14 cellular contexts compared by ENCODE assay signal in the genomic region with DNA sequence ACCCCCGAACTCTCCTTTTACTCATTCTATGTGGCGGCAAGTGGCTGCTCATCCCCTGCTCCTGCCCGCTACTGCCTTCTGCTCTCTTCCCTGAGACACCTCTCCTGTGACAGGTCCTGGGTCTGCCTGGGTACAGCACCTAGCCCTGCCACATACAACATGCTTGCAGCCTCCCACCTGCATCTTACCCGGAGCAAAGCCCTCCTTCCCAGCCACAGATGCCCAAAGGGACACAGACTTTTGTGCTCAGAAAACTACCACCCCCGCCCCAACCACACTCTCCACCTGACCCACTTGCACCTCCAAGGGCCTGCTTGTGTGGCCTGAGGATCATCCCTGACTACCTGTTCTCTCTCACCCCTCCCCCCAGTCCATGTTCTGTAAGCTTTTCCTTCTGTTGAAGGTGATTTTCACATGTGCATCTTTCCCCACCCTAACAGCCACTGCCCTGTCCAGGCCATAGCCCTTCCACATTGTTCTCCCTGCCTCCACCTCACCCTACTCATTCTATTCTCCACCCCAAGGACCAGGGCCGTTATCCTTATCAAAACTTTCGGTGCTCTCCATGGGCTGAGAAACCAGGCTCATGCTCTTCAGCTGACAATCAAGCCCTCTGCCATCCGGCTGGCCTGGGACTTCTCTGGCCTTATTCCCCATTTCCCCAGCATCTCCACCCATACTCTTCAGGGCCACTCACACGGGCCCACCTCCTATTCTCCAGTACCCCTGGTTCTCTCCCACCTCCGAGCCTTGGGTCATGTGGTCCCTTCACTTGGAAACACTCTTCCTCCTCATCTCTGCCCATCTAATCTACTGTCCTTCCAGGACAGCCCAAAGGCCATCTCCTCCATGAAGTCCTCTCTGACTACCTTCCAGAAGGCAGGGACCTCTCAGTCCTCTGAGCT.
"Had no signal": no experiment of that assay in that cellular context is flagged by ENCODE, and none has a peak within 500 bp of the region (broad histone marks: within the 10 kb centered on the region; RNA-seq: fewer than 3 reads in every experiment).

No MANE protein-coding gene starts in this region.

- H3K4me1 ChIP-seq: pancreas, tibial nerve had no signal

- H2AFZ ChIP-seq: hepatocyte had no signal

- H3K36me3 Mint-ChIP-seq: activated CD4-positive, alpha-beta memory T cell treated with anti-CD3 and anti-CD28 coated beads for 36 hours; activated naive CD4-positive, alpha-beta T cell treated with anti-CD3 and anti-CD28 coated beads, Interleukin-2, amount 50 U/mL, for 24 hours had no signal

- H3K4me1 Mint-ChIP-seq: activated B cell treated with CpG ODN at 0.5 μM for 24 hours; activated naive CD4-positive, alpha-beta T cell treated with anti-CD3 and anti-CD28 coated beads, Interleukin-2, amount 50 U/mL, for 24 hours had no signal

- H3K4me2 ChIP-seq: hepatocyte, SK-N-SH had no signal

- ATAC-seq: activated T-cell treated with anti-CD3 and anti-CD28 coated beads, Interleukin-2, amount 50 U/mL, for 4 hours; pancreas had no signal

- DNase-seq: activated B cell treated with CpG ODN at 0.5 μM for 24 hours; activated CD4-positive, alpha-beta memory T cell treated with anti-CD3 and anti-CD28 coated beads for 36 hours; activated CD4-positive, alpha-beta T cell treated with anti-CD3 and anti-CD28 coated beads for 4 hours; activated gamma-delta T cell; activated T-cell treated with anti-CD3 and anti-CD28 coated beads, Interleukin-2, amount 50 U/mL, for 4 hours; effector CD8-positive, alpha-beta T cell; pancreas; stimulated activated naive CD4-positive, alpha-beta T cell; substantia nigra had no signal

- H3K27me3 ChIP-seq: pancreas, tibial nerve had no signal

- H3K79me2 ChIP-seq: hepatocyte had no signal

- H3K9me3 Mint-ChIP-seq: activated B cell treated with CpG ODN at 0.5 μM for 24 hours; activated CD4-positive, alpha-beta memory T cell treated with anti-CD3 and anti-CD28 coated beads for 36 hours; activated naive CD4-positive, alpha-beta T cell treated with anti-CD3 and anti-CD28 coated beads, Interleukin-2, amount 50 U/mL, for 24 hours; activated T-cell treated with anti-CD3 and anti-CD28 coated beads, Interleukin-2, amount 50 U/mL, for 4 hours had no signal

- H3K9ac ChIP-seq: SK-N-SH had no signal

- H3K4me3 Mint-ChIP-seq: activated B cell treated with CpG ODN at 0.5 μM for 24 hours; activated CD4-positive, alpha-beta memory T cell treated with anti-CD3 and anti-CD28 coated beads for 36 hours; activated naive CD4-positive, alpha-beta T cell treated with anti-CD3 and anti-CD28 coated beads, Interleukin-2, amount 50 U/mL, for 24 hours; activated T-cell treated with anti-CD3 and anti-CD28 coated beads, Interleukin-2, amount 50 U/mL, for 4 hours had no signal

- H3K27ac ChIP-seq: hepatocyte, pancreas, tibial nerve had no signal

- H3K36me3 ChIP-seq: pancreas, tibial nerve had no signal

- H3K27ac Mint-ChIP-seq: activated B cell treated with CpG ODN at 0.5 μM for 24 hours; activated CD4-positive, alpha-beta memory T cell treated with anti-CD3 and anti-CD28 coated beads for 36 hours; activated naive CD4-positive, alpha-beta T cell treated with anti-CD3 and anti-CD28 coated beads, Interleukin-2, amount 50 U/mL, for 24 hours had no signal

- H3K9me3 ChIP-seq: pancreas, SK-N-SH, tibial nerve had no signal

- H3K4me3 ChIP-seq: hepatocyte, lung, pancreas, tibial nerve had no signal
